Comparison of ENCODE assay signal across 9 cellular contexts in the genomic region with DNA sequence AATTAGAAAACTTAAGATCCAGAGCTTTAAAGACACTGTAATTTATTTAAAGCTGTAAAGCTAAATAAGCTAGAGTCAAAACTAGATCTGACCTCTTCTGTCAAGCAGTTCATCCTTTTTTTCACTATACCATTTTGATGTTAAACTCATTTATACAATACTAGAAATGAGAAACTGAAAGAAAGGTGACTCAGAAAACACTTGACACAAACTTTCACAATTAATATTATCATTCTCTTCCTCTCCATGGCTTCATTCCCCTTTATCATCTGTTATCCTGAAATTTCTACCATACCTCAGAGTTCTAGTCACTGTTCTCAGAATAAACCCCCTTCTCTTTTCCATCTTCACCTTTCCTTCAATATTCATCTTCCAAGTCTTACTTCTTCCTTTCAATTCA. TPM values are rescaled to one million over a fixed set of nuclear protein-coding genes. Genes with fewer than 3 reads are reported as not detected.
A peak's percentile ranks its signal among the peaks of the same experiment; 100 is the strongest.
DNase-seq lines count a peak whose midpoint lies in the region; ATAC-seq, FAIRE-seq and TF ChIP-seq lines count a peak whose summit lies in the region.
"Had no signal": no experiment of that assay in that cellular context is flagged by ENCODE, and none has a peak within 500 bp of the region (broad histone marks: within the 10 kb centered on the region; RNA-seq: fewer than 3 reads in every experiment).

No MANE protein-coding gene starts in this region.

- H3K9me3 Mint-ChIP-seq in CD4-positive, alpha-beta T cell = no peaks in the 10 kb centered on the region
- H3K9me3 Mint-ChIP-seq: neural crest cell had no signal

- H3K27me3 ChIP-seq in CD4-positive, alpha-beta T cell (ENCODE audit: control insufficient read depth, insufficient read depth, low read length) = no peaks in the 10 kb centered on the region
- H3K27me3 ChIP-seq in K562 (ENCODE audit: control insufficient read depth in 2 of 2, insufficient read depth in 2 of 2, low read length in 2 of 2) = peaks cover 0 to 3% of the 10 kb centered on the region in 2 experiments; a peak in 1 of 5 replicates

- TF ChIP-seq RAD21 in K562 (CRISPR knock-in tag; conservative IDR thresholded peaks at IDR 0.05 in 1 of 2, IDR thresholded peaks at IDR 0.05 in 1 of 2) = no peak

- no peak for TF ChIP-seq CTCF in CD4-positive, alpha-beta T cell (IDR thresholded peaks at IDR 0.05)
- no peak for TF ChIP-seq CTCF in K562 (IDR thresholded peaks at IDR 0.05 in 2 of 3, conservative IDR thresholded peaks at IDR 0.05 in 1 of 3; ENCODE audit: insufficient read depth in 2 of 3, low read depth in 1 of 3, low read length in 3 of 3)

- H3K9me1 ChIP-seq in K562 (ENCODE audit: control insufficient read depth, insufficient read depth, low read length) = no peaks in the 10 kb centered on the region

- TF ChIP-seq EP300 in K562 (IDR thresholded peaks at IDR 0.05; ENCODE audit: low read length) = no peak

- DNase-seq in CD4-positive, alpha-beta T cell = no peak
- DNase-seq in K562 (ENCODE audit: extremely low read depth in 1 of 4, low spot score in 3 of 4) (no peak), SKM-1 (lab: John Stamatoyannopoulos, UW; ENCODE audit: unreplicated experiment) (no peak), NCI-H1417 (lab: John Stamatoyannopoulos, UW) (no peak)
- no peak for DNase-seq in stimulated activated naive CD4-positive, alpha-beta T cell (lab: John Stamatoyannopoulos, UW)
- no peak for DNase-seq in stimulated activated CD4-positive, alpha-beta T cell treated with anti-CD3 and anti-CD28 coated beads, Interleukin-15, amount 100 ng/mL, for 24 hours

- no peaks in the 10 kb centered on the region for H3K9me3 ChIP-seq in CD4-positive, alpha-beta T cell (ENCODE audit: control insufficient read depth, low read length)
- H3K9me3 ChIP-seq in K562 (replicated peaks; ENCODE audit: control insufficient read depth, insufficient read depth, low read depth, low read length) = no peaks in the 10 kb centered on the region

- H3K27ac Mint-ChIP-seq in CD4-positive, alpha-beta T cell = peak overlapping the region; percentile 96

- H3K27me3 Mint-ChIP-seq in CD4-positive, alpha-beta T cell = no peaks in the 10 kb centered on the region

- peak; percentile 60 for FAIRE-seq in K562 (lab: Jason Lieb, UNC)

- POLR2A ChIA-PET in CD4-positive, alpha-beta T cell (lab: Charles Lee) = no interaction called here
- POLR2A ChIA-PET in K562 (lab: Yijun Ruan, JAX) = interaction anchor here (0.9 kb wide), 1 partner anchor 47 kb away, joined by 3 read pairs; no protein-coding TSS in a partner anchor

- peak overlapping the region in 1 of 2 experiments; percentile 76; a peak in 2 of 4 replicates for H3K9ac ChIP-seq in K562 (ENCODE audit: insufficient read depth in 1 of 2, low read depth in 2 of 2, low read length in 2 of 2)

- H3K36me3 Mint-ChIP-seq in CD4-positive, alpha-beta T cell (ENCODE audit: low read depth) = peaks cover 41% of the 10 kb centered on the region

- H3K36me3 ChIP-seq in K562 (ENCODE audit: control insufficient read depth, insufficient read depth, low read length) = peaks cover 39% of the 10 kb centered on the region

- H4K20me1 ChIP-seq in K562 (replicated peaks; ENCODE audit: control insufficient read depth, insufficient read depth, low read length) = no peaks in the 10 kb centered on the region

- H3K27ac ChIP-seq in CD4-positive, alpha-beta T cell (ENCODE audit: low read depth, low read length) = peak overlapping the region; percentile 7
- no peak overlapping the region for H3K27ac ChIP-seq in K562 (ENCODE audit: extremely low read depth, low read depth, low read length)

- CTCF ChIA-PET in CD4-positive, alpha-beta T cell (lab: Charles Lee) = no interaction called here
- CTCF ChIA-PET in K562 (lab: Yijun Ruan, JAX; ENCODE audit: low intra/inter-chr PET ratio) = no interaction called here

- in situ Hi-C loops in K562 (cut with MboI) = no loop called here

- H3K79me2 ChIP-seq in K562 (ENCODE audit: control insufficient read depth, insufficient read depth, low read length) = peaks cover 25% of the 10 kb centered on the region

- no peak overlapping the region for H2AFZ ChIP-seq in K562 (ENCODE audit: low read depth, low read length)

- H3K4me3 ChIP-seq in K562 = peak overlapping the region; percentile 73

- intact Hi-C loops in CD4-positive, alpha-beta T cell (cut with DNase I, micrococcal nuclease) = no loop called here
- intact Hi-C loops in K562 (cut with micrococcal nuclease) = no loop called here

- peaks cover 25% of the 10 kb centered on the region for H3K4me1 Mint-ChIP-seq in CD4-positive, alpha-beta T cell (ENCODE audit: low read depth)

- H3K4me3 Mint-ChIP-seq in CD4-positive, alpha-beta T cell = peak overlapping the region; percentile 92

- TF ChIP-seq POLR2A in K562 (conservative IDR thresholded peaks at IDR 0.05) = no peak

- no TSS peak for BruUV-seq in K562 (replicated peaks; lab: Mats Ljungman, UMichigan)

- H3K4me1 ChIP-seq in K562 (replicated peaks in 1 of 2; ENCODE audit: control insufficient read depth in 2 of 2, insufficient read depth in 2 of 2, low read length in 2 of 2) = peaks cover 3 to 12% of the 10 kb centered on the region in 2 experiments; a peak in 4 of 5 replicates

- no peak for ATAC-seq in CD4-positive, alpha-beta T cell (ENCODE audit: poor library complexity)
- ATAC-seq in GM19351 (IDR thresholded peaks at IDR 0.05; ENCODE audit: unreplicated experiment) = peak; percentile 32
- peak; percentile 37 for ATAC-seq in HG03442 (IDR thresholded peaks at IDR 0.05; ENCODE audit: unreplicated experiment)
- ATAC-seq in K562 = no peak

- H3K4me2 ChIP-seq in K562 (ENCODE audit: insufficient read depth, low read length) = peak overlapping the region; percentile 87

TF ChIP-seq in K562, 482 proteins besides CTCF, POLR2A, EP300 and RAD21:
- TF ChIP-seq KAT2B (IDR thresholded peaks at IDR 0.05; ENCODE audit: low read depth, low read length) (no peak), NFIX (CRISPR knock-in tag; IDR thresholded peaks at IDR 0.05; ENCODE audit: low read depth) (no peak), ETV1 (tag; conservative IDR thresholded peaks at IDR 0.05; ENCODE audit: low read depth) (no peak), ZBTB5 (IDR thresholded peaks at IDR 0.05) (no peak)
- TF ChIP-seq, protein P1, sequence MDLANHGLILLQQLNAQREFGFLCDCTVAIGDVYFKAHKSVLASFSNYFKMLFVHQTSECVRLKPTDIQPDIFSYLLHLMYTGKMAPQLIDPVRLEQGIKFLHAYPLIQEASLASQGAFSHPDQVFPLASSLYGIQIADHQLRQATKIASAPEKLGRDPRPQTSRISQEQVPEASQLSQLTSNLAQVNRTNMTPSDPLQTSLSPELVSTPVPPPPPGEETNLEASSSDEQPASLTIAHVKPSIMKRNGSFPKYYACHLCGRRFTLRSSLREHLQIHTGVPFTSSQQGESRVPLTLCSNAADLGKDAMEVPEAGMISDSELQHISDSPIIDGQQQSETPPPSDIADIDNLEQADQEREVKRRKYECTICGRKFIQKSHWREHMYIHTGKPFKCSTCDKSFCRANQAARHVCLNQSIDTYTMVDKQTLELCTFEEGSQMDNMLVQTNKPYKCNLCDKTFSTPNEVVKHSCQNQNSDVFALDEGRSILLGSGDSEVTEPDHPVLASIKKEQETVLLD (IDR thresholded peaks at IDR 0.05) = no peak

RNA-seq across cellular contexts. Expression of gene FIGNL1, which starts 1.3 kb away (rescaled TPM):
- 10 to 100 TPM; 10.4 to 11.5 TPM for total RNA-seq in CD4-positive, alpha-beta T cell
- 11.5 and 48.7 TPM in 2 replicates for total RNA-seq in K562 (2011; cell fraction: chromatin; rRNA removed; ENCODE audit: low replicate concordance)
- total RNA-seq in K562 (2011; cell fraction: nucleolus; rRNA removed) = 9.8 and 12.1 TPM in 2 replicates
- total RNA-seq in K562 (2011; cell fraction: nucleoplasm; rRNA removed) = 19.5 TPM in 2 replicates
- 21.6 and 24.1 TPM in 2 replicates for total RNA-seq in K562 (2014; rRNA removed)
- total RNA-seq in K562 (2014; rRNA removed; fragmentation: Illumina TruSeq; extraction: Trizol) = 42.4 and 48.3 TPM in 2 replicates
- 42.4 and 46.7 TPM in 2 replicates for total RNA-seq in K562 (2015; rRNA removed; fragmentation: Illumina TruSeq; extraction: Trizol)
- total RNA-seq in K562 (2021) = 25.8 and 28.3 TPM in 2 replicates
- 37.6 and 48.3 TPM in 2 replicates for polyA plus RNA-seq in K562 (2011; rRNA removed)
- polyA plus RNA-seq in K562 (2011; cell fraction: cytosol; rRNA removed) = 16.0 and 25.1 TPM in 2 replicates
- 28.2 and 31.2 TPM in 2 replicates for polyA plus RNA-seq in K562 (2011; cell fraction: nucleus; rRNA removed)
- 21.0 and 22.9 TPM in 2 replicates for polyA plus RNA-seq in K562 (2012)
- 28.5 and 30.7 TPM in 2 replicates for polyA plus RNA-seq in K562 (2014; fragmentation: Illumina TruSeq; extraction: Trizol)
- polyA plus RNA-seq in K562 (2014; fragmentation: Nextera tagmentation; extraction: Ambion mirVana) = 10 to 100 TPM; 15.5 to 22.7 TPM
- polyA plus RNA-seq in K562 (2014; rRNA removed) = 27.6 and 29.4 TPM in 2 replicates
- polyA minus RNA-seq in K562 (2011; rRNA and poly(A)+ RNA removed) = 48.9 and 55.0 TPM in 2 replicates
- polyA minus RNA-seq in K562 (2011; cell fraction: cytosol; rRNA and poly(A)+ RNA removed) = 14.7 and 21.5 TPM in 2 replicates
- 18.3 and 29.4 TPM in 2 replicates for polyA minus RNA-seq in K562 (2011; cell fraction: nucleus; rRNA and poly(A)+ RNA removed)

Comparison
In these comparisons a context has a peak if more than half of its experiments do, and no peak if none do; other contexts are left out.
1. ATAC-seq: peak in GM19351 (single experiment) and HG03442 (single experiment); none in CD4-positive, alpha-beta T cell (single experiment) and K562 (single experiment).